In genomic region chr1:61051455-61052392, GRCh38 we compare ENCODE assay signal across 9 cellular contexts. TPM values are rescaled to one million over a fixed set of nuclear protein-coding genes. Genes with fewer than 3 reads are reported as not detected.
DNase-seq lines count a peak whose midpoint lies in the region; ATAC-seq and TF ChIP-seq lines count a peak whose summit lies in the region.
"Had no signal": no experiment of that assay in that cellular context is flagged by ENCODE, and none has a peak within 500 bp of the region (broad histone marks: within the 10 kb centered on the region; RNA-seq: fewer than 3 reads in every experiment).

No MANE protein-coding gene starts in this region.

- POLR2A ChIA-PET in activated CD4-positive, alpha-beta T cell treated with anti-CD3 and anti-CD28 coated beads, Interleukin-2, amount 10 ng/mL, durations not matched to agents 7 days and 5 days (lab: Charles Lee): no interaction called here

- H3K4me1 ChIP-seq in thyroid gland: peaks cover 45 to 55% of the 10 kb centered on the region in 2 donors

- CTCF ChIA-PET in activated CD4-positive, alpha-beta T cell treated with anti-CD3 and anti-CD28 coated beads, Interleukin-2, amount 10 ng/mL, durations not matched to agents 7 days and 5 days (lab: Charles Lee): interaction anchor here (0.8 to 3.4 kb wide), 3 partner anchors 27 to 402 kb away, joined by 4 to 17 read pairs (median 6); no protein-coding TSS in a partner anchor

- peak overlapping the region; percentile 60 for H3K4me3 Mint-ChIP-seq in activated CD4-positive, alpha-beta T cell treated with anti-CD3 and anti-CD28 coated beads, Interleukin-2, amount 10 ng/mL, durations not matched to agents 7 days and 5 days
- peak overlapping the region; percentile 80 for H3K4me3 Mint-ChIP-seq in central memory CD8-positive, alpha-beta T cell
- H3K4me3 Mint-ChIP-seq in activated T-helper 2 cell treated with anti-CD3 and anti-CD28 coated beads, Interferon-gamma antibody, Interleukin-2, Interleukin-4, amounts not matched to agents 10 μg/mL and 5 μg/mL and 100 μg/mL, durations not matched to agents 14 hours and 24 hours and 36 hours (ENCODE audit: low read depth): no peak overlapping the region

- no peak for DNase-seq in activated CD4-positive, alpha-beta T cell treated with anti-CD3 and anti-CD28 coated beads, Interleukin-2, amount 10 ng/mL, durations not matched to agents 7 days and 5 days
- DNase-seq in activated CD4-positive, alpha-beta T cell treated with anti-CD3 and anti-CD28 coated beads for 48 hours: no peak
- DNase-seq in central memory CD8-positive, alpha-beta T cell (ENCODE audit: low spot score in 2 of 2): no peak
- DNase-seq in medulla oblongata (ENCODE audit: extremely low spot score) (peak; percentile 39), thyroid gland (peak; percentile 46 to 53), NCI-H524 (lab: John Stamatoyannopoulos, UW) (no peak), NCI-H1436 (lab: John Stamatoyannopoulos, UW) (no peak)
- no peak for DNase-seq in activated T-helper 2 cell treated with anti-CD3 and anti-CD28 coated beads, Interferon-gamma antibody, Interleukin-2, Interleukin-4, amounts not matched to agents 10 μg/mL and 5 μg/mL and 100 μg/mL, durations not matched to agents 14 hours and 24 hours and 36 hours (ENCODE audit: low spot score)
- DNase-seq: NCI-H187 had no signal

- TF ChIP-seq CTCF in thyroid gland (IDR thresholded peaks at IDR 0.05): no peak

- H3K27ac ChIP-seq in thyroid gland: peak overlapping the region; percentile 96 to 99 (median 98)

- peak overlapping the region in 2 of 3 donors; percentile 87 to 91 for H3K4me3 ChIP-seq in thyroid gland (replicated peaks in 1 of 3)

- intact Hi-C loops in thyroid gland (cut with DNase I): loop anchor here (2.0 to 5.0 kb wide), 3 partner anchors 31 to 401 kb away; partner anchors contain the start of gene NFIA
- intact Hi-C loops in activated T-helper 2 cell treated with anti-CD3 and anti-CD28 coated beads, Interferon-gamma antibody, Interleukin-2, Interleukin-4, amounts not matched to agents 10 μg/mL and 5 μg/mL and 100 μg/mL, durations not matched to agents 14 hours and 24 hours and 36 hours (cut with micrococcal nuclease): loop anchor here (10.0 kb wide), 2 partner anchors 283 to 533 kb away; no protein-coding TSS in a partner anchor

- no peaks in the 10 kb centered on the region for H3K9me3 Mint-ChIP-seq in activated CD4-positive, alpha-beta T cell treated with anti-CD3 and anti-CD28 coated beads, Interleukin-2, amount 10 ng/mL, durations not matched to agents 7 days and 5 days
- no peaks in the 10 kb centered on the region for H3K9me3 Mint-ChIP-seq in central memory CD8-positive, alpha-beta T cell
- no peaks in the 10 kb centered on the region for H3K9me3 Mint-ChIP-seq in activated T-helper 2 cell treated with anti-CD3 and anti-CD28 coated beads, Interferon-gamma antibody, Interleukin-2, Interleukin-4, amounts not matched to agents 10 μg/mL and 5 μg/mL and 100 μg/mL, durations not matched to agents 14 hours and 24 hours and 36 hours

- TF ChIP-seq POLR2A in thyroid gland (IDR thresholded peaks at IDR 0.05): no peak

- ATAC-seq in central memory CD8-positive, alpha-beta T cell (replicated peaks; ENCODE audit: extremely low read depth, poor library complexity, severe bottlenecking): no peak

- peaks cover 57% of the 10 kb centered on the region for H3K27me3 Mint-ChIP-seq in activated CD4-positive, alpha-beta T cell treated with anti-CD3 and anti-CD28 coated beads, Interleukin-2, amount 10 ng/mL, durations not matched to agents 7 days and 5 days
- H3K27me3 Mint-ChIP-seq in central memory CD8-positive, alpha-beta T cell: peaks cover 15% of the 10 kb centered on the region
- H3K27me3 Mint-ChIP-seq in activated T-helper 2 cell treated with anti-CD3 and anti-CD28 coated beads, Interferon-gamma antibody, Interleukin-2, Interleukin-4, amounts not matched to agents 10 μg/mL and 5 μg/mL and 100 μg/mL, durations not matched to agents 14 hours and 24 hours and 36 hours (ENCODE audit: low read depth): peaks cover 61% of the 10 kb centered on the region

- no peaks in the 10 kb centered on the region for H3K36me3 ChIP-seq in thyroid gland

- no peaks in the 10 kb centered on the region for H3K27me3 ChIP-seq in thyroid gland

- WGBS in thyroid gland, 2 donors: 62 to 72% methylated on average over 26 of the region's 26 CpGs

- H3K36me3 Mint-ChIP-seq in activated CD4-positive, alpha-beta T cell treated with anti-CD3 and anti-CD28 coated beads, Interleukin-2, amount 10 ng/mL, durations not matched to agents 7 days and 5 days (ENCODE audit: low read depth): no peaks in the 10 kb centered on the region
- H3K36me3 Mint-ChIP-seq in central memory CD8-positive, alpha-beta T cell (ENCODE audit: insufficient read depth): peaks cover 2% of the 10 kb centered on the region
- H3K36me3 Mint-ChIP-seq in activated T-helper 2 cell treated with anti-CD3 and anti-CD28 coated beads, Interferon-gamma antibody, Interleukin-2, Interleukin-4, amounts not matched to agents 10 μg/mL and 5 μg/mL and 100 μg/mL, durations not matched to agents 14 hours and 24 hours and 36 hours (ENCODE audit: low read depth): no peaks in the 10 kb centered on the region

- H3K27ac Mint-ChIP-seq in activated CD4-positive, alpha-beta T cell treated with anti-CD3 and anti-CD28 coated beads, Interleukin-2, amount 10 ng/mL, durations not matched to agents 7 days and 5 days: no peak overlapping the region
- H3K27ac Mint-ChIP-seq in central memory CD8-positive, alpha-beta T cell (ENCODE audit: low read depth): no peak overlapping the region
- no peak overlapping the region for H3K27ac Mint-ChIP-seq in activated T-helper 2 cell treated with anti-CD3 and anti-CD28 coated beads, Interferon-gamma antibody, Interleukin-2, Interleukin-4, amounts not matched to agents 10 μg/mL and 5 μg/mL and 100 μg/mL, durations not matched to agents 14 hours and 24 hours and 36 hours

- H3K4me1 Mint-ChIP-seq in activated CD4-positive, alpha-beta T cell treated with anti-CD3 and anti-CD28 coated beads, Interleukin-2, amount 10 ng/mL, durations not matched to agents 7 days and 5 days: peaks cover 29% of the 10 kb centered on the region
- H3K4me1 Mint-ChIP-seq in central memory CD8-positive, alpha-beta T cell: peaks cover 24% of the 10 kb centered on the region
- peaks cover 11% of the 10 kb centered on the region for H3K4me1 Mint-ChIP-seq in activated T-helper 2 cell treated with anti-CD3 and anti-CD28 coated beads, Interferon-gamma antibody, Interleukin-2, Interleukin-4, amounts not matched to agents 10 μg/mL and 5 μg/mL and 100 μg/mL, durations not matched to agents 14 hours and 24 hours and 36 hours (ENCODE audit: low read depth)

- H3K9me3 ChIP-seq in thyroid gland: no peaks in the 10 kb centered on the region

RNA-seq across cellular contexts. Expression of gene NFIA, which starts 30.6 kb away (rescaled TPM):
- total RNA-seq in activated CD4-positive, alpha-beta T cell treated with anti-CD3 and anti-CD28 coated beads, Interleukin-2, amount 10 ng/mL, durations not matched to agents 7 days and 5 days: 1 to 10 TPM in 1 of 2 experiments, under 1 TPM in 1; 0.97 to 1.6 TPM
- total RNA-seq in thyroid gland: 100 to 1,000 TPM; 105 to 149 (median 118) TPM
- 1.4 and 1.5 TPM in 2 replicates for total RNA-seq in activated T-helper 2 cell treated with anti-CD3 and anti-CD28 coated beads, Interferon-gamma antibody, Interleukin-2, Interleukin-4, amounts not matched to agents 10 μg/mL and 5 μg/mL and 100 μg/mL, durations not matched to agents 14 hours and 24 hours and 36 hours

Comparison
In these comparisons a context has a peak if more than half of its experiments do, and no peak if none do; other contexts are left out.
1. DNase-seq: peak in medulla oblongata (single experiment) and thyroid gland (2 of 2); none in activated CD4-positive, alpha-beta T cell treated with anti-CD3 and anti-CD28 coated beads, Interleukin-2, amount 10 ng/mL, durations not matched to agents 7 days and 5 days (single experiment), activated CD4-positive, alpha-beta T cell treated with anti-CD3 and anti-CD28 coated beads for 48 hours (single experiment), central memory CD8-positive, alpha-beta T cell (0 of 2), NCI-H524 (0 of 2), NCI-H1436 (single experiment) and activated T-helper 2 cell treated with anti-CD3 and anti-CD28 coated beads, Interferon-gamma antibody, Interleukin-2, Interleukin-4, amounts not matched to agents 10 μg/mL and 5 μg/mL and 100 μg/mL, durations not matched to agents 14 hours and 24 hours and 36 hours (single experiment).
2. RNA of gene NFIA, which starts 30.6 kb away (total RNA-seq): 105 to 149 TPM in thyroid gland; 0.97 to 1.6 TPM in activated CD4-positive, alpha-beta T cell treated with anti-CD3 and anti-CD28 coated beads, Interleukin-2, amount 10 ng/mL, durations not matched to agents 7 days and 5 days and 1.4 to 1.5 TPM in activated T-helper 2 cell treated with anti-CD3 and anti-CD28 coated beads, Interferon-gamma antibody, Interleukin-2, Interleukin-4, amounts not matched to agents 10 μg/mL and 5 μg/mL and 100 μg/mL, durations not matched to agents 14 hours and 24 hours and 36 hours; every median in the first group is over 10 times any median in the second.